Comparison of ENCODE assay signal across 9 cellular contexts in the genomic region with DNA sequence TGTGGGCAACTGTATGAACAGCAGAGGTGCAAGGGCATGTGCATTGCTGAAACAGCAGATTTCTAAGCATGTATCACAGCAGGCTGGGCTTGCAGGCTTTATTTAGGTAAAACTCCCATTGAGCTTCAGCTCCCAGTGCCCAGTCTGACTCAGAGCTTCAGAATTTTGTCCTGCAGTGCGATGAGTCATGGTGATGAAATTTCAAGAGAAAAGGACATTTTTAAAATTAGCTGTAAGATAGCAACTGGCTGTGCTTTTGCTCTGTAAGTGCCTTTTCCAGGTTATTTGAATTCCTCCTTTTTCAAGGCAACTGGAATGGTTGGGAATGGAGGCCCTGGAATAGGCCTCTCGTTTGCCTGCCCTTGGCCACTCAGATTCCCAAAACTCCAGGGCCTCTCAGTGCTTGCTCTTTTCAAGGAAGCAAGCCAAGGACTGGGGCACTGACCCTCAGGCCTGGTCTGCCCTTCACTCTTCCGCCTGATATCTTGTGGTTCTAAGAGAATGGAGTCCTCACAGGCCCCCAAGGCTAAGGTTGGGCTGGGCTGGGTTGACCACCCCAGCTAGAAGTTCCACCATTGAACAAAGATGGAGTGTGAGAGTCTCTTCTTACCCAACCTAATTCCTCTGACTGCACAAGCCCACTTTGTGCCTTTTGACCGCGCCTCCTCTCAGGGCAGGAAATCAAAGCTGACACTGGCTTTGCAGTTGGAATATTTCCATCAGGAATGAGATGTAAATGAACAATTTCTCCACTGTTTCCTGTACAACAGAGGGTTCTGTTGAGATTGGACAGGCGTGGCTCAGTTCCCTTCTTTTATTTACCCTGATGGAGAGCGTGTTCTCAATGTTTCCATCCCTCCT. TPM values are rescaled to one million over a fixed set of nuclear protein-coding genes. Genes with fewer than 3 reads are reported as not detected.
DNase-seq lines count a peak whose midpoint lies in the region; TF ChIP-seq lines count a peak whose summit lies in the region.
"Had no signal": no experiment of that assay in that cellular context is flagged by ENCODE, and none has a peak within 500 bp of the region (broad histone marks: within the 10 kb centered on the region; RNA-seq: fewer than 3 reads in every experiment).

No MANE protein-coding gene starts in this region.

- no peaks in the 10 kb centered on the region for H3K36me3 ChIP-seq in tibial nerve
- no peaks in the 10 kb centered on the region for H3K36me3 ChIP-seq in WERI-Rb-1

- intact Hi-C loops in dorsolateral prefrontal cortex (cut with DNase I): no loop called here

- H3K9me3 ChIP-seq in tibial nerve: no peaks in the 10 kb centered on the region
- no peaks in the 10 kb centered on the region for H3K9me3 ChIP-seq in WERI-Rb-1 (ENCODE audit: severe bottlenecking)

- TF ChIP-seq POLR2A in tibial nerve (IDR thresholded peaks at IDR 0.05): no peak

- DNase-seq in H4 (ENCODE audit: low spot score): peak; percentile 96
- DNase-seq in NOMO-1 treated with dmso at 0.1 percent for 144 hours (lab: John Stamatoyannopoulos, UW; ENCODE audit: unreplicated experiment): peak; percentile 74
- DNase-seq in dorsolateral prefrontal cortex: peak in 6 of 10 donors; percentile 40 to 66 (median 56)
- DNase-seq in lung microvascular endothelial cell (ENCODE audit: low read depth in 2 of 2): peak; percentile 87 to 96
- DNase-seq in tibial nerve (ENCODE audit: low spot score in 2 of 2): peak; percentile 14 to 56
- no peak for DNase-seq in WERI-Rb-1
- no peak for DNase-seq in activated CD4-positive, CD25-positive, alpha-beta regulatory T cell treated with anti-CD3 and anti-CD28 coated beads, Interleukin-2, amount 50 U/mL, for 72 hours
- no peak for DNase-seq in NCI-H128 (lab: John Stamatoyannopoulos, UW; ENCODE audit: unreplicated experiment)
- DNase-seq: T-cell had no signal

- 27% methylated on average over 7 of the region's 7 CpGs for WGBS in tibial nerve, 2 donors

- H3K27me3 ChIP-seq in dorsolateral prefrontal cortex: no peaks in the 10 kb centered on the region
- H3K27me3 ChIP-seq in tibial nerve: no peaks in the 10 kb centered on the region
- H3K27me3 ChIP-seq in WERI-Rb-1 (ENCODE audit: insufficient read depth, low read depth, severe bottlenecking): no peaks in the 10 kb centered on the region

- TF ChIP-seq CTCF in dorsolateral prefrontal cortex (IDR thresholded peaks at IDR 0.05 in 54 of 56, conservative IDR thresholded peaks at IDR 0.05 in 2 of 56; ENCODE audit: low read depth in 1 of 56, partially characterized antibody in 56 of 56) (no peak), tibial nerve (IDR thresholded peaks at IDR 0.05) (no peak), WERI-Rb-1 (IDR thresholded peaks at IDR 0.05; ENCODE audit: low read depth, low read length) (no peak)

- peaks cover 0 to 63% (median 34%) of the 10 kb centered on the region in 4 donors for H3K4me1 ChIP-seq in tibial nerve

- TF ChIP-seq EP300 in tibial nerve (IDR thresholded peaks at IDR 0.05): peak in 1 of 2 donors; percentile 83

- H3K4me3 ChIP-seq in dorsolateral prefrontal cortex: no peak overlapping the region
- no peak overlapping the region for H3K4me3 ChIP-seq in tibial nerve
- no peak overlapping the region for H3K4me3 ChIP-seq in WERI-Rb-1 (ENCODE audit: low read depth, low read length)

- peak overlapping the region in 58 of 59 donors; percentile 49 to 96 (median 87) for H3K27ac ChIP-seq in dorsolateral prefrontal cortex
- peak overlapping the region; percentile 57 to 93 (median 76) for H3K27ac ChIP-seq in tibial nerve
- H3K27ac ChIP-seq in WERI-Rb-1: no peak overlapping the region

RNA-seq across cellular contexts. Expression of gene PRSS23, which starts 59.5 kb away (rescaled TPM):
- 113 and 125 TPM in 2 replicates for total RNA-seq in H4 (2014; rRNA removed; shearing (Covaris generic))
- total RNA-seq in dorsolateral prefrontal cortex (10 to 100 TPM in 93 of 120 experiments, 1 to 10 TPM in 27; 5.7 to 31.6 (median 13.1) TPM), lung microvascular endothelial cell (71.6 and 197 TPM in 2 replicates), tibial nerve (10 to 100 TPM; 11.9 to 36.3 (median 29.0) TPM)

Comparison
In these comparisons a context has a peak if more than half of its experiments do, and no peak if none do; other contexts are left out.
1. DNase-seq: peak in H4 (single experiment), NOMO-1 treated with dmso at 0.1 percent for 144 hours (single experiment), dorsolateral prefrontal cortex (6 of 10), lung microvascular endothelial cell (2 of 2) and tibial nerve (2 of 2); none in WERI-Rb-1 (single experiment), activated CD4-positive, CD25-positive, alpha-beta regulatory T cell treated with anti-CD3 and anti-CD28 coated beads, Interleukin-2, amount 50 U/mL, for 72 hours (single experiment) and NCI-H128 (single experiment).